1 cellular context compared by ENCODE assay signal in the genomic region with DNA sequence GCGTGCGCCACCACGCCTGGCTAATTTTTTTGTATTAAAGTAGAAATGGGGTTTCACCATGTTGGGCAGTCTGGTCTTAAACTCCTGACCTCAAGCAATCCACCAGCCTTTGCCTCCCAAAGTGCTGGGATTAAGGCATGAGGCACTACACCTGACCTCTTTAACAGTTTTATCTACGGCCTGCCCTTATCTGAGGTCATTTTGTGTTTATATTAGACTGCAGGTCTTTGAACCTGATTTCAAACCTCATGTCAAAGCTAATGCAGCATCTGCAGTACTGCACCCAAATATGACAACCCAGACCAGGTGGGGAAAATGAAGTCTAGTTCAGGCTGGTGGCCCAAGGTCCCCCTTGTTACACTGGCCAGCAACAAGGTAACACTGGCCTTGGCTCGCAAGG.
TF ChIP-seq lines count a peak whose summit lies in the region.

No MANE protein-coding gene starts in this region.

TF ChIP-seq in HepG2, 621 proteins besides CTCF, POLR2A, EP300 and RAD21 (continued from another document):
- peak; percentile 40; the same call in 1 of the 2 replicates for TF ChIP-seq THRA (CRISPR knock-in tag; IDR thresholded peaks at IDR 0.05; ENCODE audit: borderline replicate concordance)
- TF ChIP-seq ZNF543 (CRISPR knock-in tag; IDR thresholded peaks at IDR 0.05), result no peak
- TF ChIP-seq HNRNPLL (IDR thresholded peaks at IDR 0.05; ENCODE audit: low read depth, low read length, poor library complexity, severe bottlenecking), result no peak
- TF ChIP-seq ELF1 (CRISPR knock-in tag; IDR thresholded peaks at IDR 0.05), result no peak
- TF ChIP-seq PITX1 (CRISPR knock-in tag; IDR thresholded peaks at IDR 0.05), result peak; percentile 33; the same call in 1 of the 2 replicates
- TF ChIP-seq ZSCAN9 (CRISPR knock-in tag; IDR thresholded peaks at IDR 0.05; ENCODE audit: borderline replicate concordance), result no peak
- no peak for TF ChIP-seq BRD4 (CRISPR knock-in tag; IDR thresholded peaks at IDR 0.05)
- peak; percentile 36; the same call in 1 of the 2 replicates for TF ChIP-seq ZNF605 (CRISPR knock-in tag; IDR thresholded peaks at IDR 0.05)
- TF ChIP-seq SRSF1 (optimal IDR thresholded peaks at IDR 0.05; ENCODE audit: low read depth, low read length), result no peak
- TF ChIP-seq SOX13 (IDR thresholded peaks at IDR 0.05), result no peak
- peak in 1 of 2 experiments; percentile 34; a peak in 1 of 4 replicates for TF ChIP-seq SOX13 (CRISPR knock-in tag; conservative IDR thresholded peaks at IDR 0.05 in 1 of 2, IDR thresholded peaks at IDR 0.05 in 1 of 2)
- TF ChIP-seq RCOR2 (CRISPR knock-in tag; IDR thresholded peaks at IDR 0.05), result peak; percentile 35; the same call in 1 of the 2 replicates
- TF ChIP-seq NR2F6 (IDR thresholded peaks at IDR 0.05), result peak; percentile 53
- TF ChIP-seq NR2F6 (CRISPR knock-in tag; IDR thresholded peaks at IDR 0.05), result 0 out of 2 replicates have a peak, but pooled peaks have one; percentile 20
- TF ChIP-seq SIX4 (CRISPR knock-in tag; IDR thresholded peaks at IDR 0.05), result no peak
- TF ChIP-seq RNF2 (conservative IDR thresholded peaks at IDR 0.05; ENCODE audit: low read depth), result no peak
- TF ChIP-seq ZNF317 (CRISPR knock-in tag; IDR thresholded peaks at IDR 0.05), result no peak
- TF ChIP-seq RXRB (CRISPR knock-in tag; IDR thresholded peaks at IDR 0.05; ENCODE audit: borderline replicate concordance), result peak; percentile 52; the same call in 1 of the 2 replicates
- TF ChIP-seq ATF3 (CRISPR knock-in tag; IDR thresholded peaks at IDR 0.05), result no peak
- TF ChIP-seq ZNF10 (CRISPR knock-in tag; IDR thresholded peaks at IDR 0.05; ENCODE audit: borderline replicate concordance, low read depth), result no peak
- TF ChIP-seq RFXAP (CRISPR knock-in tag; IDR thresholded peaks at IDR 0.05; ENCODE audit: borderline replicate concordance), result no peak
- TF ChIP-seq ZNF619 (CRISPR knock-in tag; IDR thresholded peaks at IDR 0.05), result no peak
- no peak for TF ChIP-seq RAD51 (IDR thresholded peaks at IDR 0.05; ENCODE audit: borderline replicate concordance)
- peak; percentile 51 for TF ChIP-seq MAX (IDR thresholded peaks at IDR 0.05)
- TF ChIP-seq ZNF143 (CRISPR knock-in tag; IDR thresholded peaks at IDR 0.05), result no peak
- TF ChIP-seq ZNF687 (CRISPR knock-in tag; IDR thresholded peaks at IDR 0.05), result peak; percentile 20; the same call in 1 of the 2 replicates
- TF ChIP-seq HNF4A (CRISPR knock-in tag; IDR thresholded peaks at IDR 0.05), result peak; percentile 57; the same call in 1 of the 2 replicates
- TF ChIP-seq, protein P1, sequence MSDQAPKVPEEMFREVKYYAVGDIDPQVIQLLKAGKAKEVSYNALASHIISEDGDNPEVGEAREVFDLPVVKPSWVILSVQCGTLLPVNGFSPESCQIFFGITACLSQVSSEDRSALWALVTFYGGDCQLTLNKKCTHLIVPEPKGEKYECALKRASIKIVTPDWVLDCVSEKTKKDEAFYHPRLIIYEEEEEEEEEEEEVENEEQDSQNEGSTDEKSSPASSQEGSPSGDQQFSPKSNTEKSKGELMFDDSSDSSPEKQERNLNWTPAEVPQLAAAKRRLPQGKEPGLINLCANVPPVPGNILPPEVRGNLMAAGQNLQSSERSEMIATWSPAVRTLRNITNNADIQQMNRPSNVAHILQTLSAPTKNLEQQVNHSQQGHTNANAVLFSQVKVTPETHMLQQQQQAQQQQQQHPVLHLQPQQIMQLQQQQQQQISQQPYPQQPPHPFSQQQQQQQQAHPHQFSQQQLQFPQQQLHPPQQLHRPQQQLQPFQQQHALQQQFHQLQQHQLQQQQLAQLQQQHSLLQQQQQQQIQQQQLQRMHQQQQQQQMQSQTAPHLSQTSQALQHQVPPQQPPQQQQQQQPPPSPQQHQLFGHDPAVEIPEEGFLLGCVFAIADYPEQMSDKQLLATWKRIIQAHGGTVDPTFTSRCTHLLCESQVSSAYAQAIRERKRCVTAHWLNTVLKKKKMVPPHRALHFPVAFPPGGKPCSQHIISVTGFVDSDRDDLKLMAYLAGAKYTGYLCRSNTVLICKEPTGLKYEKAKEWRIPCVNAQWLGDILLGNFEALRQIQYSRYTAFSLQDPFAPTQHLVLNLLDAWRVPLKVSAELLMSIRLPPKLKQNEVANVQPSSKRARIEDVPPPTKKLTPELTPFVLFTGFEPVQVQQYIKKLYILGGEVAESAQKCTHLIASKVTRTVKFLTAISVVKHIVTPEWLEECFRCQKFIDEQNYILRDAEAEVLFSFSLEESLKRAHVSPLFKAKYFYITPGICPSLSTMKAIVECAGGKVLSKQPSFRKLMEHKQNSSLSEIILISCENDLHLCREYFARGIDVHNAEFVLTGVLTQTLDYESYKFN (CRISPR knock-in tag; conservative IDR thresholded peaks at IDR 0.05), result peak; percentile 41; the same call in 1 of the 2 replicates
- no peak for TF ChIP-seq CBX5 (CRISPR knock-in tag; IDR thresholded peaks at IDR 0.05; ENCODE audit: borderline replicate concordance)
- 0 out of 2 replicates have a peak, but pooled peaks have one; percentile 14 for TF ChIP-seq FOXA3 (CRISPR knock-in tag; IDR thresholded peaks at IDR 0.05)
- TF ChIP-seq, protein P2, sequence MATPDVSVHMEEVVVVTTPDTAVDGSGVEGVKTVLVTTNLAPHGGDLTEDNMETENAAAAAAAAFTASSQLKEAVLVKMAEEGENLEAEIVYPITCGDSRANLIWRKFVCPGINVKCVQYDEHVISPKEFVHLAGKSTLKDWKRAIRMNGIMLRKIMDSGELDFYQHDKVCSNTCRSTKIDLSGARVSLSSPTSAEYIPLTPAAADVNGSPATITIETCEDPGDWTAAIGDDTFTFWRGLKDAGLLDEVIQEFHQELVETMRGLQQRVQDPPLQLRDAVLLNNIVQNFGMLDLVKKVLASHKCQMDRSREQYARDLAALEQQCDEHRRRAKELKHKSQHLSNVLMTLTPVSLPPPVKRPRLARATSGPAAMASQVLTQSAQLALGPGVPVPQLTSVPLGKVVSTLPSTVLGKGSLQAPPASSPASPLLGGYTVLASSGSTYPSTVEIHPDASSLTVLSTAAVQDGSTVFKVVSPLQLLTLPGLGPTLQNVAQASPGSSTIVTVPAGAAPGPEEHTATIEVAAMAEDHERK (CRISPR knock-in tag; IDR thresholded peaks at IDR 0.05; ENCODE audit: low read depth), result no peak
- TF ChIP-seq RARA (CRISPR knock-in tag; IDR thresholded peaks at IDR 0.05), result peak; percentile 63
- TF ChIP-seq, protein P3, sequence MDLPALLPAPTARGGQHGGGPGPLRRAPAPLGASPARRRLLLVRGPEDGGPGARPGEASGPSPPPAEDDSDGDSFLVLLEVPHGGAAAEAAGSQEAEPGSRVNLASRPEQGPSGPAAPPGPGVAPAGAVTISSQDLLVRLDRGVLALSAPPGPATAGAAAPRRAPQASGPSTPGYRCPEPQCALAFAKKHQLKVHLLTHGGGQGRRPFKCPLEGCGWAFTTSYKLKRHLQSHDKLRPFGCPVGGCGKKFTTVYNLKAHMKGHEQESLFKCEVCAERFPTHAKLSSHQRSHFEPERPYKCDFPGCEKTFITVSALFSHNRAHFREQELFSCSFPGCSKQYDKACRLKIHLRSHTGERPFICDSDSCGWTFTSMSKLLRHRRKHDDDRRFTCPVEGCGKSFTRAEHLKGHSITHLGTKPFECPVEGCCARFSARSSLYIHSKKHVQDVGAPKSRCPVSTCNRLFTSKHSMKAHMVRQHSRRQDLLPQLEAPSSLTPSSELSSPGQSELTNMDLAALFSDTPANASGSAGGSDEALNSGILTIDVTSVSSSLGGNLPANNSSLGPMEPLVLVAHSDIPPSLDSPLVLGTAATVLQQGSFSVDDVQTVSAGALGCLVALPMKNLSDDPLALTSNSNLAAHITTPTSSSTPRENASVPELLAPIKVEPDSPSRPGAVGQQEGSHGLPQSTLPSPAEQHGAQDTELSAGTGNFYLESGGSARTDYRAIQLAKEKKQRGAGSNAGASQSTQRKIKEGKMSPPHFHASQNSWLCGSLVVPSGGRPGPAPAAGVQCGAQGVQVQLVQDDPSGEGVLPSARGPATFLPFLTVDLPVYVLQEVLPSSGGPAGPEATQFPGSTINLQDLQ (CRISPR knock-in tag; IDR thresholded peaks at IDR 0.05), result no peak
- no peak for TF ChIP-seq SRSF9 (IDR thresholded peaks at IDR 0.05; ENCODE audit: borderline replicate concordance, insufficient read depth, low read depth, low read length, poor library complexity, severe bottlenecking)
- no peak for TF ChIP-seq ZNF879 (CRISPR knock-in tag; IDR thresholded peaks at IDR 0.05)
- no peak; the same call in 1 of the 2 replicates for TF ChIP-seq RXRA (CRISPR knock-in tag; IDR thresholded peaks at IDR 0.05)
- TF ChIP-seq ARNT (IDR thresholded peaks at IDR 0.05), result no peak
- no peak for TF ChIP-seq MXD4 (CRISPR knock-in tag; IDR thresholded peaks at IDR 0.05)
- peak; percentile 26; the same call in 1 of the 2 replicates for TF ChIP-seq MED1 (CRISPR knock-in tag; IDR thresholded peaks at IDR 0.05)
